In genomic region chr16:2609827-2610470, GRCh38 we compare ENCODE assay signal across 22 cellular contexts.
DNase-seq lines count a peak whose midpoint lies in the region; ATAC-seq, FAIRE-seq and TF ChIP-seq lines count a peak whose summit lies in the region.
"Had no signal": no experiment of that assay in that cellular context is flagged by ENCODE, and none has a peak within 500 bp of the region (broad histone marks: within the 10 kb centered on the region; RNA-seq: fewer than 3 reads in every experiment).

No MANE protein-coding gene starts in this region.

- H3K9me3 ChIP-seq in upper lobe of right lung: no peaks in the 10 kb centered on the region
- H3K9me3 ChIP-seq: BLaER1 treated with 17β-estradiol and CSF1 and Interleukin-3, amounts not matched to agents 10 nM and 100 nM had no signal

- no peak overlapping the region for H3K27ac ChIP-seq in upper lobe of right lung
- H3K27ac ChIP-seq: HL-60 had no signal

- no peak overlapping the region for H3K4me3 ChIP-seq in bronchial epithelial cell (ENCODE audit: low read depth, low read length)
- no peak overlapping the region for H3K4me3 ChIP-seq in upper lobe of right lung
- H3K4me3 ChIP-seq: BLaER1 treated with 17β-estradiol and CSF1 and Interleukin-3, amounts not matched to agents 10 nM and 100 nM; GM23338; K562 had no signal

- peaks cover 7% of the 10 kb centered on the region for H3K4me1 ChIP-seq in upper lobe of right lung

- FAIRE-seq in bronchial epithelial cell (lab: Jason Lieb, UNC): peak; percentile 28
- FAIRE-seq: A204.1, D721Med, K562 had no signal

- no peak for TF ChIP-seq CTCF in bronchial epithelial cell (IDR thresholded peaks at IDR 0.05; ENCODE audit: insufficient read depth, low read length, severe bottlenecking)
- no peak for TF ChIP-seq CTCF in upper lobe of right lung (IDR thresholded peaks at IDR 0.05)

- ATAC-seq in left cardiac atrium (no peak), upper lobe of right lung (no peak), GM18873 (IDR thresholded peaks at IDR 0.05; ENCODE audit: low FRiP score, unreplicated experiment) (no peak)
- ATAC-seq: GM23338, K562 had no signal

- H3K36me3 ChIP-seq in bronchial epithelial cell (ENCODE audit: control insufficient read depth, insufficient read depth, low read length) (peaks cover 13% of the 10 kb centered on the region), upper lobe of right lung (peaks cover 15% of the 10 kb centered on the region)

- H3K27me3 ChIP-seq in bronchial epithelial cell (ENCODE audit: control insufficient read depth, insufficient read depth, low read length) (no peaks in the 10 kb centered on the region), upper lobe of right lung (no peaks in the 10 kb centered on the region)
- H3K27me3 ChIP-seq: BLaER1 treated with 17β-estradiol and CSF1 and Interleukin-3, amounts not matched to agents 10 nM and 100 nM had no signal

- peak; percentile 7 for DNase-seq in left cardiac atrium
- DNase-seq in cardiac septum (ENCODE audit: low spot score): no peak
- no peak for DNase-seq in bronchial epithelial cell (ENCODE audit: low read depth)
- DNase-seq in mesenteric fat pad (ENCODE audit: low spot score): peak; percentile 53
- DNase-seq in upper lobe of right lung: peak; percentile 46
- DNase-seq in activated gamma-delta T cell (lab: John Stamatoyannopoulos, UW): no peak
- DNase-seq in SW480 (ENCODE audit: low spot score): no peak
- DNase-seq: CD8-positive, alpha-beta memory T cell; DMS79 treated with DMSO at 0.1 percent for 48 hours; MV-4-11; NCI-H1417 treated with DMSO at 0.1 percent for 48 hours; NCI-H2029; NCI-H2171; NCI-H748 treated with DMSO at 0.1 percent for 48 hours; OCI-M1 had no signal

- intact Hi-C loops in left cardiac atrium (cut with DNase I) (no loop called here), cardiac septum (cut with DNase I) (no loop called here), upper lobe of right lung (cut with DNase I) (no loop called here)

Comparison
In these comparisons a context has a peak if more than half of its experiments do, and no peak if none do; other contexts are left out.
1. DNase-seq: peak in left cardiac atrium (single experiment), mesenteric fat pad (single experiment) and upper lobe of right lung (single experiment); none in cardiac septum (single experiment), bronchial epithelial cell (single experiment), activated gamma-delta T cell (single experiment) and SW480 (single experiment).